13 cellular contexts compared by ENCODE assay signal in genomic region chr2:23651187-23651983, GRCh38.
DNase-seq lines count a peak whose midpoint lies in the region; ATAC-seq and TF ChIP-seq lines count a peak whose summit lies in the region.
"Had no signal": no experiment of that assay in that cellular context is flagged by ENCODE, and none has a peak within 500 bp of the region (broad histone marks: within the 10 kb centered on the region; RNA-seq: fewer than 3 reads in every experiment).

No MANE protein-coding gene starts in this region.

- CTCF ChIA-PET in PC-9 (lab: Charles Lee), result no interaction called here

- H4K20me1 ChIP-seq in PC-9 (ENCODE audit: insufficient read depth), result no peaks in the 10 kb centered on the region

- DNase-seq in PC-9 (peak; percentile 23 to 63), skeletal muscle cell (ENCODE audit: low read depth) (peak; percentile 80), NCI-H1105 (lab: John Stamatoyannopoulos, UW) (no peak), C1 segment of cervical spinal cord (lab: John Stamatoyannopoulos, UW) (no peak)
- DNase-seq in activated naive CD4-positive, alpha-beta T cell treated with anti-CD3 and anti-CD28 coated beads, Interleukin-2, amount 50 U/mL, for 16 hours, result no peak
- DNase-seq: activated effector memory CD4-positive, alpha-beta T cell treated with anti-CD3 and anti-CD28 coated beads, Interleukin-2, amount 50 U/mL, for 16 hours; NCI-H1694 treated with DMSO at 0.1 percent for 48 hours; stimulated activated CD4-positive, alpha-beta T cell treated with anti-CD3 and anti-CD28 coated beads, Interleukin-2, amount 100 ng/mL, for 24 hours had no signal

- no peaks in the 10 kb centered on the region for H3K27me3 ChIP-seq in PC-9 (ENCODE audit: insufficient read depth, low read depth)
- H3K27me3 ChIP-seq: neural progenitor cell had no signal

- no peaks in the 10 kb centered on the region for H3F3A ChIP-seq in PC-9 (ENCODE audit: insufficient read depth, low read depth)

- BruUV-seq in PC-9 (replicated peaks; lab: Mats Ljungman, UMichigan), result no TSS peak

- H3K4me2 ChIP-seq in PC-9, result no peak overlapping the region
- H3K4me2 ChIP-seq: neural progenitor cell had no signal

- H3K36me3 ChIP-seq in PC-9 (ENCODE audit: low read depth), result no peaks in the 10 kb centered on the region
- H3K36me3 ChIP-seq: neural progenitor cell had no signal

- no peak overlapping the region for H2AFZ ChIP-seq in PC-9
- H2AFZ ChIP-seq: neural progenitor cell had no signal

- intact Hi-C loops in PC-9 (cut with micrococcal nuclease; ENCODE audit: unreplicated experiment), result no loop called here

- peak; percentile 59 for ATAC-seq in GM19463 (IDR thresholded peaks at IDR 0.05; ENCODE audit: unreplicated experiment)
- ATAC-seq in esophagus mucosa, result peak; percentile 93
- no peak for ATAC-seq in GM19452 (IDR thresholded peaks at IDR 0.05; ENCODE audit: unreplicated experiment)
- ATAC-seq: WTC11 had no signal

- H3K4me3 ChIP-seq in PC-9, result no peak overlapping the region
- no peak overlapping the region for H3K4me3 ChIP-seq in skeletal muscle cell (ENCODE audit: low read depth, low read length)
- H3K4me3 ChIP-seq: neural progenitor cell had no signal

- no peak overlapping the region for H3K27ac ChIP-seq in PC-9
- H3K27ac ChIP-seq: neural progenitor cell had no signal

- TF ChIP-seq CTCF in PC-9 (conservative IDR thresholded peaks at IDR 0.05), result no peak

- no peaks in the 10 kb centered on the region for H3K79me2 ChIP-seq in PC-9 (ENCODE audit: low read depth)

- no peaks in the 10 kb centered on the region for H3K9me2 ChIP-seq in PC-9 (ENCODE audit: insufficient read depth)

- H3K4me1 ChIP-seq in PC-9 (replicated peaks; ENCODE audit: insufficient read depth), result peaks cover 7% of the 10 kb centered on the region

- POLR2A ChIA-PET in PC-9 (lab: Charles Lee; ENCODE audit: unreplicated experiment), result no interaction called here

- no peaks in the 10 kb centered on the region for H3K9me3 ChIP-seq in PC-9 (ENCODE audit: insufficient read depth, low read depth)

Comparison
In these comparisons a context has a peak if more than half of its experiments do, and no peak if none do; other contexts are left out.
1. DNase-seq: peak in PC-9 (2 of 2) and skeletal muscle cell (single experiment); none in NCI-H1105 (single experiment), C1 segment of cervical spinal cord (0 of 14) and activated naive CD4-positive, alpha-beta T cell treated with anti-CD3 and anti-CD28 coated beads, Interleukin-2, amount 50 U/mL, for 16 hours (single experiment).